Comparison of ENCODE assay signal across 22 cellular contexts in genomic region chr3:176183181-176183580, GRCh38.
"Had no signal": no experiment of that assay in that cellular context is flagged by ENCODE, and none has a peak within 500 bp of the region (broad histone marks: within the 10 kb centered on the region; RNA-seq: fewer than 3 reads in every experiment).

No MANE protein-coding gene starts in this region.

- DNase-seq: hippocampal formation; left colon; left lung; lower lobe of right lung; mammary epithelial cell; mesenchymal stem cell; naive thymus-derived CD8-positive, alpha-beta T cell; nucleus accumbens; pancreas; posterior cingulate gyrus; retina; right cardiac atrium; spleen; stimulated activated CD4-positive, alpha-beta T cell treated with anti-CD3 and anti-CD28 coated beads, Interleukin-4, amount 100 ng/mL, for 24 hours; stimulated activated CD8-positive, alpha-beta memory T cell treated with anti-CD3 and anti-CD28 coated beads, Interleukin-4, amount 100 ng/mL, for 48 hours; stimulated activated naive CD4-positive, alpha-beta T cell treated with Interleukin-2 at 50 U/mL for 16 hours; stimulated activated naive CD8-positive, alpha-beta T cell treated with anti-CD3 and anti-CD28 coated beads, Interleukin-15, amount 100 ng/mL, for 72 hours; substantia nigra; uterus had no signal

- FAIRE-seq: keratinocyte, pancreas had no signal

- ATAC-seq: left colon; left lung; lower lobe of right lung; naive thymus-derived CD8-positive, alpha-beta T cell; pancreas; right cardiac atrium; sciatic nerve; stimulated activated memory B cell treated with anti-CD40 and anti-IgM and Interleukin-4, amounts not matched to agents 10 μg/mL and 1 μg/mL and 100 μg/mL, for 72 hours; stimulated activated naive CD8-positive, alpha-beta T cell treated with anti-CD3 and anti-CD28 coated beads, Interleukin-15, amount 100 ng/mL, for 72 hours had no signal
